In genomic region chr12:124837249-124837897, GRCh38 we compare ENCODE assay signal across 20 cellular contexts. TPM values are rescaled to one million over a fixed set of nuclear protein-coding genes. Genes with fewer than 3 reads are reported as not detected.
A peak's percentile ranks its signal among the peaks of the same experiment; 100 is the strongest.
DNase-seq lines count a peak whose midpoint lies in the region; ATAC-seq, FAIRE-seq and TF ChIP-seq lines count a peak whose summit lies in the region.
"Had no signal": no experiment of that assay in that cellular context is flagged by ENCODE, and none has a peak within 500 bp of the region (broad histone marks: within the 10 kb centered on the region; RNA-seq: fewer than 3 reads in every experiment).

No MANE protein-coding gene starts in this region.

- no peak for TF ChIP-seq RAD21 in HepG2 (CRISPR knock-in tag; IDR thresholded peaks at IDR 0.05)

- peak overlapping the region; percentile 49; the same call in 1 of the 2 replicates for H3K4me2 ChIP-seq in HepG2 (ENCODE audit: low read depth, low read length)

- H3K36me3 ChIP-seq in HepG2 (replicated peaks in 1 of 2; ENCODE audit: control insufficient read depth in 1 of 2, insufficient read depth in 2 of 2, low read length in 2 of 2) (peaks cover 9 to 27% of the 10 kb centered on the region in 2 experiments; a peak in 4 of 5 replicates), gastrocnemius medialis (no peaks in the 10 kb centered on the region), stomach (no peaks in the 10 kb centered on the region)
- H3K36me3 ChIP-seq: gastroesophageal sphincter had no signal

- H3K9me3 ChIP-seq in HepG2 (ENCODE audit: low read length) (no peaks in the 10 kb centered on the region), gastrocnemius medialis (no peaks in the 10 kb centered on the region), stomach (no peaks in the 10 kb centered on the region)
- H3K9me3 ChIP-seq: gastroesophageal sphincter had no signal

- peaks cover 65% of the 10 kb centered on the region for H3K79me2 ChIP-seq in HepG2 (ENCODE audit: insufficient read depth, low read length)

- DNase-seq in RWPE1 (ENCODE audit: low spot score): no peak
- DNase-seq in HepG2 (ENCODE audit: low spot score): no peak
- no peak for DNase-seq in gastrocnemius medialis
- no peak for DNase-seq in stomach
- DNase-seq: activated CD8-positive, alpha-beta T cell treated with anti-CD3 and anti-CD28 coated beads, Interleukin-2, amount 10 ng/mL, durations not matched to agents 7 days and 5 days; activated T-cell treated with anti-CD3 and anti-CD28 coated beads, Interleukin-2, amount 50 U/mL, for 4 hours; AML-193; H9; naive thymus-derived CD8-positive, alpha-beta T cell; NCI-H187 treated with DMSO at 0.1 percent for 48 hours; stimulated activated naive B cell treated with anti-CD40 and anti-IgM and Interleukin-4, amounts not matched to agents 10 μg/mL and 1 μg/mL and 100 μg/mL, for 72 hours; T-helper 1 cell had no signal

- CTCF ChIA-PET in RWPE1 (lab: Yijun Ruan, JAX): no interaction called here
- CTCF ChIA-PET in HepG2 (lab: Yijun Ruan, JAX; ENCODE audit: low intra/inter-chr PET ratio, low total read pairs): no interaction called here

- in situ Hi-C loops in HepG2 (cut with HindIII; ENCODE audit: extremely low pct_ligation_motif_present, low pct_unique_long_range_greater_than_20kb): no loop called here
- in situ Hi-C loops in gastrocnemius medialis (cut with MboI; ENCODE audit: low sequenced_read_pairs in 4 of 4): no loop called here

- no peaks in the 10 kb centered on the region for H3K27me3 ChIP-seq in HepG2 (ENCODE audit: control insufficient read depth in 1 of 2, insufficient read depth in 2 of 2, low read length in 2 of 2)
- no peaks in the 10 kb centered on the region for H3K27me3 ChIP-seq in gastrocnemius medialis
- no peaks in the 10 kb centered on the region for H3K27me3 ChIP-seq in stomach
- H3K27me3 ChIP-seq: gastroesophageal sphincter had no signal

- intact Hi-C loops in HepG2 (cut with micrococcal nuclease; ENCODE audit: unreplicated experiment) (no loop called here), gastrocnemius medialis (cut with DNase I; ENCODE audit: low total_unique reads) (no loop called here), stomach (cut with DNase I; ENCODE audit: low total_unique reads) (no loop called here)

- POLR2A ChIA-PET in RWPE1 (lab: Yijun Ruan, JAX; ENCODE audit: low non-redundant PET): no interaction called here
- POLR2A ChIA-PET in HepG2 (lab: Yijun Ruan, JAX): interaction anchor here (0.9 to 2.9 kb wide), 11 partner anchors 9 to 80 kb away, joined by 3 to 49 read pairs (median 6); partner anchors contain the start of gene UBC

- no peaks in the 10 kb centered on the region for H4K20me1 ChIP-seq in HepG2 (ENCODE audit: insufficient read depth, low read length)

- WGBS in HepG2 (ENCODE audit: low lambda C conversion rate): 88% methylated on average over 4 of the region's 4 CpGs
- 83 to 97% (median 88%) methylated on average over 4 of the region's 4 CpGs for WGBS in stomach, 5 donors

- no TSS peak for BruUV-seq in HepG2 (replicated peaks; lab: Mats Ljungman, UMichigan)

- ATAC-seq in HepG2: no peak
- ATAC-seq in gastrocnemius medialis: no peak
- no peak for ATAC-seq in GM18867 (IDR thresholded peaks at IDR 0.05; ENCODE audit: unreplicated experiment)
- no peak for ATAC-seq in HG03196 (IDR thresholded peaks at IDR 0.05; ENCODE audit: unreplicated experiment)
- no peak for ATAC-seq in GM18868 (IDR thresholded peaks at IDR 0.05; ENCODE audit: unreplicated experiment)
- ATAC-seq: activated CD8-positive, alpha-beta T cell treated with anti-CD3 and anti-CD28 coated beads, Interleukin-2, amount 10 ng/mL, durations not matched to agents 7 days and 5 days; activated naive CD4-positive, alpha-beta T cell treated with anti-CD3 and anti-CD28 coated beads, Interleukin-2, amount 50 U/mL, for 72 hours; activated T-cell treated with anti-CD3 and anti-CD28 coated beads, Interleukin-2, amount 50 U/mL, for 4 hours; naive thymus-derived CD8-positive, alpha-beta T cell; stimulated activated naive B cell treated with anti-CD40 and anti-IgM and Interleukin-4, amounts not matched to agents 10 μg/mL and 1 μg/mL and 100 μg/mL, for 72 hours had no signal

- H3K4me1 ChIP-seq in HepG2 (ENCODE audit: insufficient read depth, low read length): peaks cover 98% of the 10 kb centered on the region
- peaks cover 42 to 43% of the 10 kb centered on the region in 2 donors for H3K4me1 ChIP-seq in gastrocnemius medialis
- peaks cover 10 to 23% (median 14%) of the 10 kb centered on the region in 4 donors for H3K4me1 ChIP-seq in stomach

- no peak for FAIRE-seq in HepG2 (lab: Jason Lieb, UNC)

- H3K27ac ChIP-seq in C4-2B (peak overlapping the region; percentile 66), RWPE1 (peak overlapping the region; percentile 89), HepG2 (ENCODE audit: extremely low read length, insufficient read depth, low read length) (peak overlapping the region; percentile 75), gastrocnemius medialis (peak overlapping the region; percentile 79 to 90 (median 87)), stomach (peak overlapping the region in 2 of 5 donors; percentile 34 to 71)

- no peak overlapping the region for H3K9ac ChIP-seq in HepG2 (ENCODE audit: insufficient read depth, low read depth, low read length)

- TF ChIP-seq EP300 in HepG2 (IDR thresholded peaks at IDR 0.05; ENCODE audit: low read depth in 2 of 2, low read length in 2 of 2): no peak
- no peak for TF ChIP-seq EP300 in HepG2 (CRISPR knock-in tag; IDR thresholded peaks at IDR 0.05; ENCODE audit: borderline replicate concordance)
- TF ChIP-seq EP300 in stomach (IDR thresholded peaks at IDR 0.05): no peak

- H3K4me3 ChIP-seq in HepG2 (replicated peaks in 1 of 3; ENCODE audit: insufficient read depth in 1 of 3, low read depth in 2 of 3, low read length in 3 of 3) (no peak overlapping the region), gastrocnemius medialis (no peak overlapping the region), stomach (no peak overlapping the region)
- H3K4me3 ChIP-seq: coronary artery, gastroesophageal sphincter, lung had no signal

- TF ChIP-seq POLR2A in HepG2 (IDR thresholded peaks at IDR 0.05; ENCODE audit: insufficient read depth in 1 of 2, low read depth in 2 of 2, low read length in 2 of 2) (no peak), gastrocnemius medialis (IDR thresholded peaks at IDR 0.05) (no peak), stomach (IDR thresholded peaks at IDR 0.05) (no peak)

- no peak for TF ChIP-seq CTCF in C4-2B (conservative IDR thresholded peaks at IDR 0.05)
- TF ChIP-seq CTCF in RWPE1 (conservative IDR thresholded peaks at IDR 0.05; ENCODE audit: low read depth): no peak
- no peak for TF ChIP-seq CTCF in HepG2 (CRISPR knock-in tag; IDR thresholded peaks at IDR 0.05)
- TF ChIP-seq CTCF in gastrocnemius medialis (IDR thresholded peaks at IDR 0.05 in 4 of 5, conservative IDR thresholded peaks at IDR 0.05 in 1 of 5): no peak
- TF ChIP-seq CTCF in stomach (IDR thresholded peaks at IDR 0.05): no peak

- H2AFZ ChIP-seq in HepG2 (ENCODE audit: low read length): no peak overlapping the region

TF ChIP-seq in HepG2, 621 proteins besides CTCF, POLR2A, EP300 and RAD21 (continues in another document):
- TF ChIP-seq ZNF446 (CRISPR knock-in tag; IDR thresholded peaks at IDR 0.05): no peak
- TF ChIP-seq, protein P1, sequence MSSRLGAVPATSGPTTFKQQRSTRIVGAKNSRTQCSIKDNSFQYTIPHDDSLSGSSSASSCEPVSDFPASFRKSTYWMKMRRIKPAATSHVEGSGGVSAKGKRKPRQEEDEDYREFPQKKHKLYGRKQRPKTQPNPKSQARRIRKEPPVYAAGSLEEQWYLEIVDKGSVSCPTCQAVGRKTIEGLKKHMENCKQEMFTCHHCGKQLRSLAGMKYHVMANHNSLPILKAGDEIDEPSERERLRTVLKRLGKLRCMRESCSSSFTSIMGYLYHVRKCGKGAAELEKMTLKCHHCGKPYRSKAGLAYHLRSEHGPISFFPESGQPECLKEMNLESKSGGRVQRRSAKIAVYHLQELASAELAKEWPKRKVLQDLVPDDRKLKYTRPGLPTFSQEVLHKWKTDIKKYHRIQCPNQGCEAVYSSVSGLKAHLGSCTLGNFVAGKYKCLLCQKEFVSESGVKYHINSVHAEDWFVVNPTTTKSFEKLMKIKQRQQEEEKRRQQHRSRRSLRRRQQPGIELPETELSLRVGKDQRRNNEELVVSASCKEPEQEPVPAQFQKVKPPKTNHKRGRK (CRISPR knock-in tag; IDR thresholded peaks at IDR 0.05): peak; percentile 95
- no peak for TF ChIP-seq MEIS1 (CRISPR knock-in tag; IDR thresholded peaks at IDR 0.05; ENCODE audit: borderline replicate concordance)

RNA-seq across cellular contexts. Expression of gene SCARB1, which starts 26.3 kb away (rescaled TPM):
- total RNA-seq in HepG2 (2016; rRNA removed; fragmentation: Illumina TruSeq; extraction: Trizol) (33.2 and 63.4 TPM in 2 replicates), gastrocnemius medialis (1 to 10 TPM; 5.4 to 8.7 (median 6.2) TPM), stomach (10 to 100 TPM in 2 of 5 donors, 1 to 10 TPM in 3; 2.9 to 63.7 (median 8.3) TPM)
- 10.1 and 11.6 TPM in 2 replicates for total RNA-seq in HepG2 (2016; cell fraction: cytosol; rRNA removed; fragmentation: Illumina TruSeq; extraction: Trizol; ENCODE audit: low read depth)
- total RNA-seq in HepG2 (2016; cell fraction: insoluble cytoplasmic fraction; rRNA removed; fragmentation: Illumina TruSeq; extraction: Trizol): 24.7 and 65.3 TPM in 2 replicates
- 32.7 and 33.2 TPM in 2 replicates for total RNA-seq in HepG2 (2016; cell fraction: membrane; rRNA removed; fragmentation: Illumina TruSeq; extraction: Trizol)
- 82.8 and 99.0 TPM in 2 replicates for total RNA-seq in HepG2 (2016; cell fraction: nucleus; rRNA removed; fragmentation: Illumina TruSeq; extraction: Trizol)
- polyA plus RNA-seq in HepG2 (2011; rRNA removed) (160 and 189 TPM in 2 replicates), stomach (10 to 100 TPM in 1 of 3 donors, 1 to 10 TPM in 2; 6.7 to 19.4 (median 9.3) TPM)
- polyA plus RNA-seq in HepG2 (2011; cell fraction: cytosol; rRNA removed): 208 and 213 TPM in 2 replicates
- 869 and 1,053 TPM in 2 replicates for polyA plus RNA-seq in HepG2 (2011; cell fraction: nucleus; rRNA removed)
- polyA plus RNA-seq in HepG2 (2012): 214 and 253 TPM in 2 replicates
- 18.1 and 20.1 TPM in 2 replicates for polyA plus RNA-seq in HepG2 (2016; cell fraction: cytosol; fragmentation: Illumina TruSeq; extraction: Trizol; ENCODE audit: low read depth)
- polyA plus RNA-seq in HepG2 (2016; cell fraction: insoluble cytoplasmic fraction; fragmentation: Illumina TruSeq; extraction: Trizol; ENCODE audit: low read depth): 42.8 and 60.7 TPM in 2 replicates
- polyA plus RNA-seq in HepG2 (2016; cell fraction: membrane; fragmentation: Illumina TruSeq; extraction: Trizol; ENCODE audit: low read depth): 42.2 and 44.0 TPM in 2 replicates
- polyA plus RNA-seq in HepG2 (2016; cell fraction: nucleus; fragmentation: Illumina TruSeq; extraction: Trizol; ENCODE audit: insufficient read depth, low read depth): 235 and 236 TPM in 2 replicates
- polyA minus RNA-seq in HepG2 (2011; rRNA and poly(A)+ RNA removed; ENCODE audit: low replicate concordance): 104 and 367 TPM in 2 replicates
- 143 and 183 TPM in 2 replicates for polyA minus RNA-seq in HepG2 (2011; cell fraction: cytosol; rRNA and poly(A)+ RNA removed)
- polyA minus RNA-seq in HepG2 (2011; cell fraction: nucleus; rRNA and poly(A)+ RNA removed): 104 and 119 TPM in 2 replicates
